5 cellular contexts compared by ENCODE assay signal in genomic region chr6:13825871-13826270, GRCh38.
"Had no signal": no experiment of that assay in that cellular context is flagged by ENCODE, and none has a peak within 500 bp of the region (broad histone marks: within the 10 kb centered on the region; RNA-seq: fewer than 3 reads in every experiment).

No MANE protein-coding gene starts in this region.

- H3K4me3 Mint-ChIP-seq: GM23338, H9, IgD-negative memory B cell had no signal

- H3K4me3 ChIP-seq: GM23338 had no signal

- H3K4me1 Mint-ChIP-seq: GM23338, H9 had no signal

- H3K27ac Mint-ChIP-seq: GM23338, H9 had no signal

- DNase-seq: H9, HCEC 1CT, KBM-7 had no signal

- ATAC-seq: GM23338 had no signal
